ENCODE assay signal across 17 cellular contexts in genomic region chr5:35016179-35017056, GRCh38.
DNase-seq lines count a peak whose midpoint lies in the region; ATAC-seq and TF ChIP-seq lines count a peak whose summit lies in the region.
"Had no signal": no experiment of that assay in that cellular context is flagged by ENCODE, and none has a peak within 500 bp of the region (broad histone marks: within the 10 kb centered on the region; RNA-seq: fewer than 3 reads in every experiment).

No MANE protein-coding gene starts in this region.

- no peaks in the 10 kb centered on the region for H3K4me1 Mint-ChIP-seq in stimulated activated naive CD8-positive, alpha-beta T cell treated with anti-CD3 and anti-CD28 coated beads, Interleukin-15, amount 100 ng/mL, for 72 hours
- H3K4me1 Mint-ChIP-seq: CD8-positive, alpha-beta memory T cell had no signal

- DNase-seq in stimulated activated naive CD8-positive, alpha-beta T cell treated with anti-CD3 and anti-CD28 coated beads, Interleukin-15, amount 100 ng/mL, for 72 hours: no peak
- DNase-seq in stimulated activated naive CD8-positive, alpha-beta T cell treated with anti-CD3 and anti-CD28 coated beads, Interleukin-15, Interleukin-2, amounts not matched to agents 100 U/mL and 50 U/mL, for 24 hours: no peak
- DNase-seq in foreskin fibroblast (no peak), midbrain (lab: John Stamatoyannopoulos, UW) (no peak), KBM-7 (no peak)
- no peak for DNase-seq in activated effector memory CD4-positive, alpha-beta T cell treated with Interleukin-2 at 50 U/mL for 16 hours
- DNase-seq: activated CD4-positive, alpha-beta T cell treated with anti-CD3 and anti-CD28 coated beads, Interleukin-2, amount 50 U/mL, for 48 hours; anterior cingulate cortex; CD8-positive, alpha-beta memory T cell; erythroblast; heart right ventricle; NCI-H1436 treated with DMSO at 0.1 percent for 48 hours; NCI-H526; stimulated activated CD4-positive, alpha-beta T cell treated with anti-CD3 and anti-CD28 coated beads, Interleukin-15, amount 100 ng/mL, for 24 hours; testis had no signal

- no peak overlapping the region for H3K27ac Mint-ChIP-seq in stimulated activated naive CD8-positive, alpha-beta T cell treated with anti-CD3 and anti-CD28 coated beads, Interleukin-15, amount 100 ng/mL, for 72 hours
- H3K27ac Mint-ChIP-seq: CD8-positive, alpha-beta memory T cell had no signal

- peak; percentile 75 for ATAC-seq in stimulated activated naive CD8-positive, alpha-beta T cell treated with anti-CD3 and anti-CD28 coated beads, Interleukin-15, amount 100 ng/mL, for 72 hours
- no peak for ATAC-seq in stimulated activated naive CD8-positive, alpha-beta T cell treated with anti-CD3 and anti-CD28 coated beads, Interleukin-15, Interleukin-2, amounts not matched to agents 100 U/mL and 50 U/mL, for 24 hours
- ATAC-seq in HG02759 (IDR thresholded peaks at IDR 0.05; ENCODE audit: unreplicated experiment) (peak; percentile 96), HG03457 (IDR thresholded peaks at IDR 0.05; ENCODE audit: unreplicated experiment) (peak; percentile 88)
- ATAC-seq: heart right ventricle had no signal

- no peak for TF ChIP-seq CTCF in foreskin fibroblast (IDR thresholded peaks at IDR 0.05; ENCODE audit: low read depth, low read length)

- peaks cover 27% of the 10 kb centered on the region for H3K27me3 Mint-ChIP-seq in stimulated activated naive CD8-positive, alpha-beta T cell treated with anti-CD3 and anti-CD28 coated beads, Interleukin-15, amount 100 ng/mL, for 72 hours

- H3K9me3 Mint-ChIP-seq in stimulated activated naive CD8-positive, alpha-beta T cell treated with anti-CD3 and anti-CD28 coated beads, Interleukin-15, amount 100 ng/mL, for 72 hours: peaks cover 5 to 15% of the 10 kb centered on the region in 2 donors

- H3K4me3 ChIP-seq in foreskin fibroblast (ENCODE audit: low read depth in 1 of 2, low read length in 2 of 2): no peak overlapping the region
- H3K4me3 ChIP-seq: heart right ventricle, testis had no signal

- in situ Hi-C loops in KBM-7 (cut with MboI; ENCODE audit: low pct_unique_long_range_greater_than_20kb, low sequenced_read_pairs): loop anchor here (25.0 kb wide), 1 partner anchor 529 kb away; no protein-coding TSS in a partner anchor

- no peak overlapping the region for H3K4me3 Mint-ChIP-seq in stimulated activated naive CD8-positive, alpha-beta T cell treated with anti-CD3 and anti-CD28 coated beads, Interleukin-15, amount 100 ng/mL, for 72 hours
- H3K4me3 Mint-ChIP-seq: CD8-positive, alpha-beta memory T cell had no signal
